Comparison of ENCODE assay signal across 13 cellular contexts in the genomic region with DNA sequence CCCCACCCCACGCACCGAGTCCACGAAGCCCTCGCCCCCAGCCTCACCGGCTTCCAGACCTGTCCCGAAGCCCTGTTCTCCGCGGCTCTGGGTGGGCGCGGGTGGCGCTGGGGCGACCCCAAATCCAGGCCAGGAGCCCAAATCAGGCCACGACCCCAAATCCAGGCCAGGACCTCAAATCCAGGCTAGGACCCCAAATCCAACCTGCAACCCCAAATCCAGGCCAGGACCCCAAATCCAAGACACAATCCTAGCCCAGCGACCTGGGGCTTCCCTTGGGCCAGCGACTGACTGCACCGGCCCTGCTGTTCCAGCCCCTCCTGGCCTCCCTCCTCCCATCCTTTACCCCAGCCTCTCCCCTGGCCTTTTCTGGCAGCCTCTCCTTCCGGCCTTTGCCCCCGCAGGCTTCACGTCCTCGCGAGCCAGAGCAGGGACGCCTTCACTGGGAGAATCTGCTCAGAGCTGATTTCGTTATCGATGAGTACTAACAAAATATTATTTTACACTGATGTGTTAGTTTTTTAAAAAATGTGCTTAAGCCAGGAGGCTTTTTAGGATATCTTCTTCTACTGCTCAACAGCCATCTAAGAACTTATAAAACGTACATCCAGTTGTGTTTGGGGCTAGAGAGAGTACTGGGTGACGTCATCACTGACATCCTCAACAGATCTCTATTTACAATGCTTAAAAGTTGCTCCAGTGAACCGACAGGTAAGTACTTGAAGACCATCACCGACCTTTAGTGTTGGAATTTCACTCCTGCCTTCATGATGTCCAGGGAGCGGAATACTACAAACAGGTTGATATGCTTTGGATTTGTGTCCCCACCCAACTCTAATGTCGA. TPM values are rescaled to one million over a fixed set of nuclear protein-coding genes. Genes with fewer than 3 reads are reported as not detected.
A peak's percentile ranks its signal among the peaks of the same experiment; 100 is the strongest.
DNase-seq lines count a peak whose midpoint lies in the region; ATAC-seq, FAIRE-seq and TF ChIP-seq lines count a peak whose summit lies in the region.
"Had no signal": no experiment of that assay in that cellular context is flagged by ENCODE, and none has a peak within 500 bp of the region (broad histone marks: within the 10 kb centered on the region; RNA-seq: fewer than 3 reads in every experiment).

No MANE protein-coding gene starts in this region.

- H3K9me3 ChIP-seq in astrocyte (ENCODE audit: insufficient read depth, low read depth, low read length), result no peaks in the 10 kb centered on the region
- H3K9me3 ChIP-seq in left lung, result no peaks in the 10 kb centered on the region

- POLR2A ChIA-PET in activated CD4-positive, alpha-beta T cell treated with anti-CD3 and anti-CD28 coated beads for 36 hours (lab: Charles Lee), result no interaction called here

- H3K27me3 ChIP-seq in astrocyte (ENCODE audit: insufficient read depth, low read length) (peaks cover 52% of the 10 kb centered on the region), left lung (peaks cover 8 to 40% of the 10 kb centered on the region in 2 donors)

- H3K36me3 Mint-ChIP-seq in activated CD4-positive, alpha-beta T cell treated with anti-CD3 and anti-CD28 coated beads for 36 hours (ENCODE audit: low read depth), result peaks cover 1% of the 10 kb centered on the region
- H3K36me3 Mint-ChIP-seq in astrocyte (ENCODE audit: low read depth, unreplicated experiment), result peaks cover 3% of the 10 kb centered on the region
- no peaks in the 10 kb centered on the region for H3K36me3 Mint-ChIP-seq in stimulated activated effector memory CD8-positive, alpha-beta T cell treated with anti-CD3 and anti-CD28 coated beads, Interleukin-12 subunit alpha, Interleukin-12 subunit beta, amount 100 ng/mL, for 72 hours

- H3K79me2 ChIP-seq in astrocyte (ENCODE audit: insufficient read depth, low read length), result no peaks in the 10 kb centered on the region

- H2AFZ ChIP-seq in astrocyte (ENCODE audit: low read depth, low read length), result no peak overlapping the region

- H3K4me1 Mint-ChIP-seq in activated CD4-positive, alpha-beta T cell treated with anti-CD3 and anti-CD28 coated beads for 36 hours, result peaks cover 26% of the 10 kb centered on the region
- no peaks in the 10 kb centered on the region for H3K4me1 Mint-ChIP-seq in astrocyte (ENCODE audit: low read depth, unreplicated experiment)
- peaks cover 18% of the 10 kb centered on the region for H3K4me1 Mint-ChIP-seq in stimulated activated effector memory CD8-positive, alpha-beta T cell treated with anti-CD3 and anti-CD28 coated beads, Interleukin-12 subunit alpha, Interleukin-12 subunit beta, amount 100 ng/mL, for 72 hours

- H3K4me2 ChIP-seq in astrocyte (ENCODE audit: low read length), result peak overlapping the region; percentile 77

- no peak for TF ChIP-seq CTCF in astrocyte (IDR thresholded peaks at IDR 0.05; ENCODE audit: insufficient read depth, low read depth, low read length)
- no peak for TF ChIP-seq CTCF in left lung (IDR thresholded peaks at IDR 0.05)

- DNase-seq in activated CD4-positive, alpha-beta T cell treated with anti-CD3 and anti-CD28 coated beads for 36 hours, result no peak
- no peak for DNase-seq in activated CD4-positive, alpha-beta T cell treated with anti-CD3 and anti-CD28 coated beads, Interleukin-2, amount 50 U/mL, for 4 hours
- DNase-seq in astrocyte (ENCODE audit: low read depth), result no peak
- no peak for DNase-seq in left lung
- DNase-seq in stimulated activated effector memory CD8-positive, alpha-beta T cell treated with anti-CD3 and anti-CD28 coated beads, Interleukin-12 subunit alpha, Interleukin-12 subunit beta, amount 100 ng/mL, for 72 hours (ENCODE audit: low spot score in 2 of 2), result no peak
- DNase-seq in cerebellar cortex (ENCODE audit: low spot score), result no peak
- DNase-seq in T-helper 9 cell, result no peak
- DNase-seq: NCI-H1694 had no signal

- H3K36me3 ChIP-seq in astrocyte (ENCODE audit: insufficient read depth, low read length) (no peaks in the 10 kb centered on the region), left lung (no peaks in the 10 kb centered on the region)

- H3K4me3 Mint-ChIP-seq in activated CD4-positive, alpha-beta T cell treated with anti-CD3 and anti-CD28 coated beads for 36 hours, result no peak overlapping the region
- no peak overlapping the region for H3K4me3 Mint-ChIP-seq in astrocyte (ENCODE audit: unreplicated experiment)
- peak overlapping the region; percentile 9 for H3K4me3 Mint-ChIP-seq in stimulated activated effector memory CD8-positive, alpha-beta T cell treated with anti-CD3 and anti-CD28 coated beads, Interleukin-12 subunit alpha, Interleukin-12 subunit beta, amount 100 ng/mL, for 72 hours
- H3K4me3 Mint-ChIP-seq: activated CD4-positive, alpha-beta T cell treated with anti-CD3 and anti-CD28 coated beads, Interleukin-2, amount 10 ng/mL, durations not matched to agents 7 days and 5 days had no signal

- no peaks in the 10 kb centered on the region for H3K9me3 Mint-ChIP-seq in activated CD4-positive, alpha-beta T cell treated with anti-CD3 and anti-CD28 coated beads for 36 hours (ENCODE audit: low read depth)
- peaks cover 5% of the 10 kb centered on the region for H3K9me3 Mint-ChIP-seq in astrocyte (ENCODE audit: unreplicated experiment)
- no peaks in the 10 kb centered on the region for H3K9me3 Mint-ChIP-seq in stimulated activated effector memory CD8-positive, alpha-beta T cell treated with anti-CD3 and anti-CD28 coated beads, Interleukin-12 subunit alpha, Interleukin-12 subunit beta, amount 100 ng/mL, for 72 hours
- H3K9me3 Mint-ChIP-seq: activated CD4-positive, alpha-beta T cell treated with anti-CD3 and anti-CD28 coated beads, Interleukin-2, amount 10 ng/mL, durations not matched to agents 7 days and 5 days; dendritic cell treated with granulocyte-macrophage colony-stimulating factor and Interleukin-4, amounts not matched to agents 40 ng/mL and 50 ng/mL, for 4 days; IgD-negative memory B cell had no signal

- intact Hi-C loops in activated CD4-positive, alpha-beta T cell treated with anti-CD3 and anti-CD28 coated beads for 36 hours (cut with DNase I, micrococcal nuclease), result no loop called here
- intact Hi-C loops in left lung (cut with DNase I), result loop anchor here in 1 of 2 donors (10.0 kb wide), 1 partner anchor 247 kb away; no protein-coding TSS in a partner anchor

- H3K4me1 ChIP-seq in astrocyte (ENCODE audit: insufficient read depth, low read length) (no peaks in the 10 kb centered on the region), left lung (peaks cover 6 to 13% of the 10 kb centered on the region in 2 donors)

- FAIRE-seq in astrocyte (lab: Jason Lieb, UNC), result no peak

- H3K27me3 Mint-ChIP-seq in activated CD4-positive, alpha-beta T cell treated with anti-CD3 and anti-CD28 coated beads for 36 hours, result peaks cover 25% of the 10 kb centered on the region
- peaks cover 74% of the 10 kb centered on the region for H3K27me3 Mint-ChIP-seq in astrocyte (ENCODE audit: low read depth, unreplicated experiment)

- H3K27ac ChIP-seq in astrocyte (ENCODE audit: low read depth, low read length), result no peak overlapping the region
- no peak overlapping the region for H3K27ac ChIP-seq in left lung
- H3K27ac ChIP-seq: SK-N-MC had no signal

- CTCF ChIA-PET in activated CD4-positive, alpha-beta T cell treated with anti-CD3 and anti-CD28 coated beads for 36 hours (lab: Charles Lee), result no interaction called here

- no peak overlapping the region for H3K9ac ChIP-seq in astrocyte (ENCODE audit: low read length)

- H3K27ac Mint-ChIP-seq in activated CD4-positive, alpha-beta T cell treated with anti-CD3 and anti-CD28 coated beads for 36 hours, result peak overlapping the region; percentile 15
- no peak overlapping the region for H3K27ac Mint-ChIP-seq in astrocyte (ENCODE audit: unreplicated experiment)
- no peak overlapping the region for H3K27ac Mint-ChIP-seq in stimulated activated effector memory CD8-positive, alpha-beta T cell treated with anti-CD3 and anti-CD28 coated beads, Interleukin-12 subunit alpha, Interleukin-12 subunit beta, amount 100 ng/mL, for 72 hours
- H3K27ac Mint-ChIP-seq: activated CD4-positive, alpha-beta T cell treated with anti-CD3 and anti-CD28 coated beads, Interleukin-2, amount 10 ng/mL, durations not matched to agents 7 days and 5 days; dendritic cell treated with granulocyte-macrophage colony-stimulating factor and Interleukin-4, amounts not matched to agents 40 ng/mL and 50 ng/mL, for 4 days; IgD-negative memory B cell had no signal

- peaks cover 17% of the 10 kb centered on the region for H4K20me1 ChIP-seq in astrocyte (ENCODE audit: insufficient read depth, low read length)

- no peak for ATAC-seq in activated CD4-positive, alpha-beta T cell treated with anti-CD3 and anti-CD28 coated beads for 36 hours
- ATAC-seq in left lung (no peak), HG02588 (IDR thresholded peaks at IDR 0.05; ENCODE audit: unreplicated experiment) (no peak)
- no peak for ATAC-seq in stimulated activated effector memory CD8-positive, alpha-beta T cell treated with anti-CD3 and anti-CD28 coated beads, Interleukin-12 subunit alpha, Interleukin-12 subunit beta, amount 100 ng/mL, for 72 hours

- H3K4me3 ChIP-seq in astrocyte (ENCODE audit: insufficient read depth, low read depth, low read length) (no peak overlapping the region), left lung (peak overlapping the region; percentile 20 to 27)
- H3K4me3 ChIP-seq: SK-N-MC had no signal

RNA-seq across cellular contexts. Expression of a gene that starts 34.7 kb away (rescaled TPM):
- 10 to 100 TPM; 34.4 to 34.7 TPM for total RNA-seq in activated CD4-positive, alpha-beta T cell treated with anti-CD3 and anti-CD28 coated beads for 36 hours
- total RNA-seq in astrocyte, result 7.3 and 8.5 TPM in 2 replicates
- 1 to 10 TPM; 4.3 to 4.5 TPM for total RNA-seq in left lung

RNA-seq across cellular contexts. Expression of a gene that starts 34.8 kb away (rescaled TPM):
- 10 to 100 TPM; 46.7 to 49.7 TPM for total RNA-seq in activated CD4-positive, alpha-beta T cell treated with anti-CD3 and anti-CD28 coated beads for 36 hours
- 36.7 and 43.7 TPM in 2 replicates for total RNA-seq in astrocyte
- total RNA-seq in left lung, result 10 to 100 TPM; 37.9 to 40.8 TPM
